ENCODE assay signal across 8 cellular contexts in the genomic region with DNA sequence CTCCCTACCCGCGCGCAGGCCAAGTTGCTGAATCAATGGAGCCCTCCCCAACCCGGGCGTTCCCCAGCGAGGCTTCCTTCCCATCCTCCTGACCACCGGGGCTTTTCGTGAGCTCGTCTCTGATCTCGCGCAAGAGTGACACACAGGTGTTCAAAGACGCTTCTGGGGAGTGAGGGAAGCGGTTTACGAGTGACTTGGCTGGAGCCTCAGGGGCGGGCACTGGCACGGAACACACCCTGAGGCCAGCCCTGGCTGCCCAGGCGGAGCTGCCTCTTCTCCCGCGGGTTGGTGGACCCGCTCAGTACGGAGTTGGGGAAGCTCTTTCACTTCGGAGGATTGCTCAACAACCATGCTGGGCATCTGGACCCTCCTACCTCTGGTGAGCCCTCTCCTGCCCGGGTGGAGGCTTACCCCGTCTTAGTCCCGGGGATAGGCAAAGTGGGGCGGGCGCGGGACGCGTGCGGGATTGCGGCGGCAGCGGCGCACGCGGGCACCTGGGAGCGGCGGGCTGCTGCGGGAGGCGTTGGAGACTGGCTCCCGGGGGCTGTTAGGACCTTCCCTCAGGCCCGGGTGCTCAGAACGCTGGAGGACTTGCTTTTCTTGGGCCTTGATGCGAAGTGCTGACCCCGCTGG. TPM values are rescaled to one million over a fixed set of nuclear protein-coding genes. Genes with fewer than 3 reads are reported as not detected.
DNase-seq lines count a peak whose midpoint lies in the region; ATAC-seq lines count a peak whose summit lies in the region.

A gene (plus strand): TSS at position 271 of the 633 bp plus-strand sequence. CDS start 79 bp downstream, at position 350.

- peaks cover 45% of the 10 kb centered on the region for H3K36me3 Mint-ChIP-seq in effector memory CD8-positive, alpha-beta T cell (ENCODE audit: insufficient read depth)

- peaks cover 3 to 8% of the 10 kb centered on the region in 2 donors for H3K9me3 Mint-ChIP-seq in effector memory CD8-positive, alpha-beta T cell

- H3K4me1 ChIP-seq in mesodermal cell (ENCODE audit: control insufficient read depth, insufficient read depth, low read length, poor library complexity, severe bottlenecking), result peaks cover 12% of the 10 kb centered on the region

- no peaks in the 10 kb centered on the region for H3K27me3 Mint-ChIP-seq in effector memory CD8-positive, alpha-beta T cell

- whole genome bisulfite sequencing in mesodermal cell (ENCODE audit: insufficient coverage in 2 of 2), 2 experiments, result 0 to 1% methylated on average over 33 to 39 of the region's 46 CpGs

- H3K4me3 Mint-ChIP-seq in effector memory CD8-positive, alpha-beta T cell, result peak within 1 kb of the TSS; percentile 93 to 99

- peaks cover 37 to 51% of the 10 kb centered on the region in 2 donors for H3K4me1 Mint-ChIP-seq in effector memory CD8-positive, alpha-beta T cell (ENCODE audit: low read depth in 2 of 2)

- H3K27ac ChIP-seq in mesodermal cell (ENCODE audit: low read depth, low read length, severe bottlenecking), result peak within 1 kb of the TSS; percentile 51

- peak; percentile 61 for ATAC-seq in GM18498 (IDR thresholded peaks at IDR 0.05; ENCODE audit: unreplicated experiment)
- ATAC-seq in HG02642 (IDR thresholded peaks at IDR 0.05; ENCODE audit: poor library complexity, unreplicated experiment), result peak; percentile 76
- ATAC-seq in effector memory CD8-positive, alpha-beta T cell (replicated peaks), result peak; percentile 74

- no peaks in the 10 kb centered on the region for H3K9me3 ChIP-seq in mesodermal cell (ENCODE audit: control insufficient read depth, low read length)

- H3K27ac Mint-ChIP-seq in effector memory CD8-positive, alpha-beta T cell, result peak within 1 kb of the TSS; percentile 97 to 98

- DNase-seq in NCI-H460 (ENCODE audit: extremely low read depth, low read depth) (peak; percentile 39), NCI-H2171 treated with DMSO at 0.1 percent for 48 hours (lab: John Stamatoyannopoulos, UW) (no peak)
- DNase-seq in activated CD8-positive, alpha-beta memory T cell treated with anti-CD3 and anti-CD28 coated beads for 24 hours, result peak; percentile 88
- DNase-seq in effector memory CD8-positive, alpha-beta T cell, result peak; percentile 72 to 78 (median 73)
- peak; percentile 71 to 73 for DNase-seq in stimulated activated CD8-positive, alpha-beta memory T cell treated with anti-CD3 and anti-CD28 coated beads, Interleukin-15, amount 100 ng/mL, for 48 hours (ENCODE audit: low read depth in 2 of 2)

- no peaks in the 10 kb centered on the region for H3K36me3 ChIP-seq in mesodermal cell (ENCODE audit: control insufficient read depth, insufficient read depth, low read length)

- H3K4me3 ChIP-seq in mesodermal cell (ENCODE audit: extremely low read depth, insufficient read depth, low read length, poor library complexity, severe bottlenecking), result peak within 1 kb of the TSS; percentile 88

RNA-seq across cellular contexts. Expression of the gene that starts here (rescaled TPM):
- 16.2 and 20.3 TPM in 2 replicates for total RNA-seq in NCI-H460 (2014; rRNA removed; shearing (Covaris generic))
- 17.1 and 20.2 TPM in 2 replicates for polyA plus RNA-seq in NCI-H460 (2014; cell fraction: nucleus; rRNA removed)
- polyA plus RNA-seq in mesodermal cell (2013, experiment 1 of 2), result 10.2 TPM
- polyA plus RNA-seq in mesodermal cell (2013, experiment 2 of 2), result 8.8 TPM
